ENCODE assay signal across 1 cellular context in genomic region chr2:115369380-115369779, GRCh38.
TF ChIP-seq lines count a peak whose summit lies in the region.

No MANE protein-coding gene starts in this region.

TF ChIP-seq in IMR-90, 13 proteins besides CTCF, POLR2A, EP300 and RAD21:
- TF ChIP-seq CEBPB (IDR thresholded peaks at IDR 0.05; ENCODE audit: low read depth, low read length) = 0 out of 2 replicates have a peak, but pooled peaks have one; percentile 38
- no peak for TF ChIP-seq USF2 (IDR thresholded peaks at IDR 0.05; ENCODE audit: low read depth, low read length)
